ENCODE assay signal across 8 cellular contexts in genomic region chr1:10835423-10836421, GRCh38. TPM values are rescaled to one million over a fixed set of nuclear protein-coding genes. Genes with fewer than 3 reads are reported as not detected.
DNase-seq lines count a peak whose midpoint lies in the region; ATAC-seq and TF ChIP-seq lines count a peak whose summit lies in the region.

No MANE protein-coding gene starts in this region.

- H3K4me3 ChIP-seq in HCT116 (replicated peaks in 1 of 2; ENCODE audit: low read depth in 1 of 2, low read length in 2 of 2), result peak overlapping the region in 1 of 2 experiments; percentile 16; a peak in 1 of 4 replicates
- peak overlapping the region; percentile 35 for H3K4me3 ChIP-seq in neural progenitor cell

- intact Hi-C loops in HCT116 (cut with micrococcal nuclease), result no loop called here

- H4K20me1 ChIP-seq in HCT116 (ENCODE audit: insufficient read depth) (no peaks in the 10 kb centered on the region), neural progenitor cell (ENCODE audit: low read depth) (no peaks in the 10 kb centered on the region)

- H3K4me2 ChIP-seq in HCT116 (ENCODE audit: low read length) (peak overlapping the region; percentile 58), neural progenitor cell (peak overlapping the region; percentile 78)

- H3K4me3 Mint-ChIP-seq in chondrocyte (ENCODE audit: unreplicated experiment), result no peak overlapping the region
- H3K4me3 Mint-ChIP-seq in neural progenitor cell, result peak overlapping the region; percentile 74

- no TSS peak for BruUV-seq in HCT116 (replicated peaks; lab: Mats Ljungman, UMichigan)

- peaks cover 42% of the 10 kb centered on the region for H3F3A ChIP-seq in neural progenitor cell (ENCODE audit: low read depth)

- H3K4me1 Mint-ChIP-seq in chondrocyte (ENCODE audit: low read depth), result peaks cover 5% of the 10 kb centered on the region
- peaks cover 42% of the 10 kb centered on the region for H3K4me1 Mint-ChIP-seq in neural progenitor cell

- H3K27me3 Mint-ChIP-seq in chondrocyte (ENCODE audit: low read depth), result peaks cover 20% of the 10 kb centered on the region
- H3K27me3 Mint-ChIP-seq in neural progenitor cell (ENCODE audit: insufficient read depth, low read depth), result peaks cover 27% of the 10 kb centered on the region

- H3K36me3 Mint-ChIP-seq in chondrocyte (ENCODE audit: low read depth), result peaks cover 2% of the 10 kb centered on the region
- H3K36me3 Mint-ChIP-seq in neural progenitor cell, result no peaks in the 10 kb centered on the region

- peak; percentile 49 for DNase-seq in HCT116 (ENCODE audit: low read depth, low spot score)
- peak; percentile 89 for DNase-seq in NCI-H2171 treated with DMSO at 0.1 percent for 48 hours (lab: John Stamatoyannopoulos, UW)
- no peak for DNase-seq in chondrocyte (ENCODE audit: low spot score)
- DNase-seq in neural progenitor cell (ENCODE audit: low spot score), result peak; percentile 98
- no peak for DNase-seq in T-helper 1 cell
- no peak for DNase-seq in SIG-M5 treated with dmso at 0.1 percent for 504 hours (lab: John Stamatoyannopoulos, UW; ENCODE audit: unreplicated experiment)

- RAD21 ChIA-PET in HCT116 (lab: Charles Lee; ENCODE audit: low non-redundant PET in 1 of 2, low total read pairs in 2 of 2, uncharacterized antibody in 2 of 2, unreplicated experiment in 2 of 2), result no interaction called here

- no peaks in the 10 kb centered on the region for H3K79me2 ChIP-seq in HCT116 (ENCODE audit: insufficient read depth, low read length)
- no peaks in the 10 kb centered on the region for H3K79me2 ChIP-seq in neural progenitor cell (ENCODE audit: low read depth)

- TF ChIP-seq RAD21 in HCT116 (IDR thresholded peaks at IDR 0.05; ENCODE audit: low read depth), result no peak; the same call in 1 of the 2 replicates

- TF ChIP-seq POLR2A in HCT116 (IDR thresholded peaks at IDR 0.05; ENCODE audit: borderline replicate concordance, extremely low read depth, insufficient read depth, insufficient read length), result no peak

- H3K27me3 ChIP-seq in HCT116 (ENCODE audit: insufficient read depth, low read length) (no peaks in the 10 kb centered on the region), neural progenitor cell (peaks cover 8% of the 10 kb centered on the region)

- TF ChIP-seq CTCF in HCT116 (IDR thresholded peaks at IDR 0.05 in 2 of 3, conservative IDR thresholded peaks at IDR 0.05 in 1 of 3; ENCODE audit: borderline replicate concordance in 1 of 3, insufficient read depth in 1 of 3, low read depth in 2 of 3, low read length in 2 of 3), result no peak; a peak in 1 of 6 replicates
- TF ChIP-seq CTCF in chondrocyte (IDR thresholded peaks at IDR 0.05), result peak; percentile 27
- TF ChIP-seq CTCF in neural progenitor cell (IDR thresholded peaks at IDR 0.05), result peak; percentile 41

- CTCF ChIA-PET in HCT116 (lab: Charles Lee), result interaction anchor here (0.7 kb wide), 1 partner anchor 131 kb away, joined by 4 read pairs; no protein-coding TSS in a partner anchor

- H3K9me3 ChIP-seq in HCT116 (ENCODE audit: control insufficient read depth in 1 of 2, insufficient read depth in 1 of 2, low read depth in 1 of 2, low read length in 2 of 2) (no peaks in the 10 kb centered on the region), neural progenitor cell (ENCODE audit: low read depth) (no peaks in the 10 kb centered on the region)

- H2AFZ ChIP-seq in HCT116 (ENCODE audit: low read depth, low read length, poor library complexity, severe bottlenecking), result no peak overlapping the region
- H2AFZ ChIP-seq in neural progenitor cell (replicated peaks), result no peak overlapping the region

- H3K4me1 ChIP-seq in HCT116 (ENCODE audit: control insufficient read depth in 1 of 2, insufficient read depth in 2 of 2, low read length in 2 of 2) (peaks cover 14 to 28% of the 10 kb centered on the region in 2 experiments; a peak in 3 of 4 replicates), neural progenitor cell (peaks cover 23% of the 10 kb centered on the region)

- POLR2A ChIA-PET in HCT116 (lab: Charles Lee), result interaction anchor here (0.8 kb wide), 1 partner anchor 33 kb away, joined by 4 read pairs; no protein-coding TSS in a partner anchor

- no peaks in the 10 kb centered on the region for H3K9me3 Mint-ChIP-seq in chondrocyte (ENCODE audit: low read depth)
- no peaks in the 10 kb centered on the region for H3K9me3 Mint-ChIP-seq in neural progenitor cell

- H3K9ac ChIP-seq in HCT116 (ENCODE audit: low read length) (no peak overlapping the region), neural progenitor cell (no peak overlapping the region)

- ATAC-seq in HCT116, result peak; percentile 96
- no peak for ATAC-seq in HG03520 (IDR thresholded peaks at IDR 0.05; ENCODE audit: unreplicated experiment)
- no peak for ATAC-seq in GM21423 (IDR thresholded peaks at IDR 0.05; ENCODE audit: unreplicated experiment)

- no peaks in the 10 kb centered on the region for H3K9me2 ChIP-seq in HCT116 (ENCODE audit: insufficient read depth)

- H3K27ac ChIP-seq in HCT116 (ENCODE audit: low read depth, low read length) (no peak overlapping the region; the same call in 1 of the 2 replicates), neural progenitor cell (peak overlapping the region; percentile 72)

- H3K27ac Mint-ChIP-seq in chondrocyte (ENCODE audit: unreplicated experiment) (no peak overlapping the region), neural progenitor cell (peak overlapping the region; percentile 94)

- H3K36me3 ChIP-seq in HCT116 (ENCODE audit: control insufficient read depth in 1 of 2, insufficient read depth in 2 of 2, low read length in 2 of 2) (no peaks in the 10 kb centered on the region), neural progenitor cell (no peaks in the 10 kb centered on the region)

TF ChIP-seq in HCT116, 20 proteins besides CTCF, POLR2A, EP300 and RAD21:
- TF ChIP-seq POLR2AphosphoS5 (IDR thresholded peaks at IDR 0.05; ENCODE audit: low read depth, low read length), result 0 out of 2 replicates have a peak, but pooled peaks have one; percentile 40
- TF ChIP-seq JUND (IDR thresholded peaks at IDR 0.05), result no peak
- TF ChIP-seq CBX3 (IDR thresholded peaks at IDR 0.05; ENCODE audit: low read depth), result no peak
- no peak for TF ChIP-seq EZH2 (IDR thresholded peaks at IDR 0.05)
- peak; percentile 9 for TF ChIP-seq TCF7L2 (IDR thresholded peaks at IDR 0.05; ENCODE audit: borderline replicate concordance, extremely low read depth, insufficient read depth, insufficient read length)
- no peak for TF ChIP-seq MAX (IDR thresholded peaks at IDR 0.05)
- no peak for TF ChIP-seq ZBTB33 (IDR thresholded peaks at IDR 0.05; ENCODE audit: extremely low read depth, insufficient replicate concordance, low read length)
- TF ChIP-seq ZFX (IDR thresholded peaks at IDR 0.05), result peak; percentile 42; the same call in 1 of the 2 replicates
- no peak for TF ChIP-seq CEBPB (IDR thresholded peaks at IDR 0.05; ENCODE audit: low read depth)
- no peak for TF ChIP-seq SRF (IDR thresholded peaks at IDR 0.05; ENCODE audit: low read depth)
- no peak for TF ChIP-seq EZH2phosphoT487 (IDR thresholded peaks at IDR 0.05; ENCODE audit: borderline replicate concordance)
- TF ChIP-seq EGR1 (IDR thresholded peaks at IDR 0.05; ENCODE audit: low read depth), result peak; percentile 92
- no peak for TF ChIP-seq SP1 (IDR thresholded peaks at IDR 0.05; ENCODE audit: low read depth)
- no peak for TF ChIP-seq SIN3A (IDR thresholded peaks at IDR 0.05; ENCODE audit: low read depth)

RNA-seq across cellular contexts. Expression of gene CASZ1, which starts 39.3 kb away (rescaled TPM):
- total RNA-seq in HCT116 (2021; ENCODE audit: unreplicated experiment) (7.7 TPM), chondrocyte (1.9 to 4.1 TPM (median 3.4 TPM) in 3 replicates), neural progenitor cell (ENCODE audit: low replicate concordance) (3.4 and 10.1 TPM in 2 replicates)
- 3.1 and 3.7 TPM in 2 replicates for polyA plus RNA-seq in HCT116 (2012)

Comparison
In these comparisons a context has a peak if more than half of its experiments do, and no peak if none do; other contexts are left out.
1. DNase-seq: peak in HCT116 (single experiment), NCI-H2171 treated with DMSO at 0.1 percent for 48 hours (single experiment) and neural progenitor cell (single experiment); none in chondrocyte (single experiment), T-helper 1 cell (0 of 5) and SIG-M5 treated with dmso at 0.1 percent for 504 hours (single experiment).
2. CTCF ChIP-seq: peak in chondrocyte (single experiment) and neural progenitor cell (single experiment); none in HCT116 (0 of 3).